In genomic region chr16:56988161-56988947, GRCh38 we compare ENCODE assay signal across 8 cellular contexts. TPM values are rescaled to one million over a fixed set of nuclear protein-coding genes. Genes with fewer than 3 reads are reported as not detected.
DNase-seq lines count a peak whose midpoint lies in the region; ATAC-seq and TF ChIP-seq lines count a peak whose summit lies in the region.

No MANE protein-coding gene starts in this region.

- H4K20me1 ChIP-seq in PC-9 (ENCODE audit: insufficient read depth): no peaks in the 10 kb centered on the region

- peaks cover 10 to 53% (median 21%) of the 10 kb centered on the region in 3 donors for H3K36me3 Mint-ChIP-seq in CD8-positive, alpha-beta memory T cell

- peaks cover 36% of the 10 kb centered on the region; the same call in 1 of the 2 replicates for H3F3A ChIP-seq in PC-9 (ENCODE audit: insufficient read depth, low read depth)

- no peak for TF ChIP-seq EP300 in esophagus muscularis mucosa (IDR thresholded peaks at IDR 0.05)

- no peak for TF ChIP-seq POLR2A in esophagus muscularis mucosa (IDR thresholded peaks at IDR 0.05; ENCODE audit: low read depth)

- no peaks in the 10 kb centered on the region for H3K27me3 ChIP-seq in CD8-positive, alpha-beta memory T cell (ENCODE audit: insufficient read depth, low read length, poor library complexity, severe bottlenecking)
- H3K27me3 ChIP-seq in PC-9 (ENCODE audit: insufficient read depth, low read depth) (no peaks in the 10 kb centered on the region), esophagus muscularis mucosa (no peaks in the 10 kb centered on the region)

- no peak for ATAC-seq in GM21528 (IDR thresholded peaks at IDR 0.05; ENCODE audit: low FRiP score, unreplicated experiment)
- no peak for ATAC-seq in HG02870 (IDR thresholded peaks at IDR 0.05; ENCODE audit: unreplicated experiment)

- intact Hi-C loops in PC-9 (cut with micrococcal nuclease; ENCODE audit: unreplicated experiment): loop anchor here (10.0 kb wide), 1 partner anchor 306 kb away; no protein-coding TSS in a partner anchor
- intact Hi-C loops in esophagus muscularis mucosa (cut with DNase I): no loop called here
- intact Hi-C loops in posterior vena cava (cut with DNase I): no loop called here

- DNase-seq in CD8-positive, alpha-beta memory T cell: peak in 1 of 5 donors; percentile 22
- DNase-seq in PC-9 (no peak), esophagus muscularis mucosa (ENCODE audit: extremely low spot score) (no peak), posterior vena cava (ENCODE audit: low spot score) (peak; percentile 76), T1000 (lab: John Stamatoyannopoulos, UW) (no peak)
- no peak for DNase-seq in stimulated activated CD4-positive, alpha-beta T cell treated with anti-CD3 and anti-CD28 coated beads, Interleukin-15, amount 100 ng/mL, for 24 hours

- CTCF ChIA-PET in CD8-positive, alpha-beta memory T cell (lab: Charles Lee): interaction anchor here (0.9 to 8.9 kb wide), 12 partner anchors 10 to 96 kb away, joined by 3 to 80 read pairs (median 6); no protein-coding TSS in a partner anchor
- CTCF ChIA-PET in PC-9 (lab: Charles Lee): no interaction called here

- POLR2A ChIA-PET in CD8-positive, alpha-beta memory T cell (lab: Charles Lee): interaction anchor here (1.3 to 4.6 kb wide), 7 partner anchors 8 to 57 kb away, joined by 3 to 34 read pairs (median 7); no protein-coding TSS in a partner anchor
- POLR2A ChIA-PET in PC-9 (lab: Charles Lee; ENCODE audit: unreplicated experiment): no interaction called here

- TF ChIP-seq CTCF in PC-9 (conservative IDR thresholded peaks at IDR 0.05) (no peak), esophagus muscularis mucosa (IDR thresholded peaks at IDR 0.05) (no peak)

- H3K27ac ChIP-seq in CD8-positive, alpha-beta memory T cell (ENCODE audit: low read depth, low read length): peak overlapping the region; percentile 81
- H3K27ac ChIP-seq in PC-9 (no peak overlapping the region), esophagus muscularis mucosa (replicated peaks in 1 of 4) (peak overlapping the region; percentile 69 to 90 (median 87))

- H3K9me3 Mint-ChIP-seq in CD8-positive, alpha-beta memory T cell: no peaks in the 10 kb centered on the region

- peaks cover 64 to 79% (median 70%) of the 10 kb centered on the region in 3 donors for H3K4me1 Mint-ChIP-seq in CD8-positive, alpha-beta memory T cell

- 60% methylated on average over 3 of the region's 6 CpGs for WGBS in esophagus muscularis mucosa

- H3K4me2 ChIP-seq in PC-9: peak overlapping the region; percentile 92; the same call in 1 of the 2 replicates

- peak overlapping the region; percentile 94 to 100 (median 98) for H3K27ac Mint-ChIP-seq in CD8-positive, alpha-beta memory T cell

- H3K4me3 Mint-ChIP-seq in CD8-positive, alpha-beta memory T cell: peak overlapping the region; percentile 98 to 100 (median 99)

- BruUV-seq in PC-9 (replicated peaks; lab: Mats Ljungman, UMichigan): no TSS peak

- H2AFZ ChIP-seq in PC-9: no peak overlapping the region

- H3K4me1 ChIP-seq in CD8-positive, alpha-beta memory T cell (ENCODE audit: insufficient read depth, low read length): peaks cover 62% of the 10 kb centered on the region
- H3K4me1 ChIP-seq in PC-9 (replicated peaks; ENCODE audit: insufficient read depth): peaks cover 39% of the 10 kb centered on the region
- peaks cover 48 to 70% (median 59%) of the 10 kb centered on the region in 4 donors for H3K4me1 ChIP-seq in esophagus muscularis mucosa

- no peaks in the 10 kb centered on the region for H3K27me3 Mint-ChIP-seq in CD8-positive, alpha-beta memory T cell

- H3K9me3 ChIP-seq in CD8-positive, alpha-beta memory T cell (ENCODE audit: low read length): no peaks in the 10 kb centered on the region
- no peaks in the 10 kb centered on the region for H3K9me3 ChIP-seq in PC-9 (ENCODE audit: insufficient read depth, low read depth)
- H3K9me3 ChIP-seq in esophagus muscularis mucosa: no peaks in the 10 kb centered on the region

- no peaks in the 10 kb centered on the region for H3K79me2 ChIP-seq in PC-9 (ENCODE audit: low read depth)

- H3K36me3 ChIP-seq in CD8-positive, alpha-beta memory T cell (ENCODE audit: insufficient read depth, low read length): peaks cover 13% of the 10 kb centered on the region
- H3K36me3 ChIP-seq in PC-9 (ENCODE audit: low read depth) (no peaks in the 10 kb centered on the region), esophagus muscularis mucosa (no peaks in the 10 kb centered on the region)

- H3K9me2 ChIP-seq in PC-9 (ENCODE audit: insufficient read depth): no peaks in the 10 kb centered on the region

- H3K4me3 ChIP-seq in CD8-positive, alpha-beta memory T cell (ENCODE audit: low read length): peak overlapping the region; percentile 88
- no peak overlapping the region for H3K4me3 ChIP-seq in PC-9
- peak overlapping the region; percentile 77 to 97 (median 86) for H3K4me3 ChIP-seq in esophagus muscularis mucosa

RNA-seq across cellular contexts. Expression of gene NLRC5, which starts 1.0 kb away (rescaled TPM):
- 100 to 1,000 TPM; 173 to 178 TPM for total RNA-seq in CD8-positive, alpha-beta memory T cell
- polyA plus RNA-seq in CD8-positive, alpha-beta memory T cell: 165 TPM
- total RNA-seq in PC-9 (2021) (21.9 and 29.7 TPM in 2 replicates), esophagus muscularis mucosa (10 to 100 TPM; 14.4 to 22.5 (median 16.6) TPM), posterior vena cava (10 to 100 TPM; 37.8 to 53.2 TPM)

RNA-seq across cellular contexts. Expression of gene CETP, which starts 26.6 kb away (rescaled TPM):
- total RNA-seq in CD8-positive, alpha-beta memory T cell: not detected
- not detected for polyA plus RNA-seq in CD8-positive, alpha-beta memory T cell
- total RNA-seq in PC-9 (2021) (not detected in 2 replicates), esophagus muscularis mucosa (1 to 10 TPM in 1 of 4 donors, under 1 TPM in 2, not detected in 1; 0.19 to 1.2 (median 0.52) TPM), posterior vena cava (under 1 TPM in 1 of 2 donors, not detected in 1; 0.60 TPM)

RNA-seq across cellular contexts. Expression of gene HERPUD1, which starts 56.4 kb away (rescaled TPM):
- 100 to 1,000 TPM; 162 to 176 TPM for total RNA-seq in CD8-positive, alpha-beta memory T cell
- polyA plus RNA-seq in CD8-positive, alpha-beta memory T cell: 107 TPM
- total RNA-seq in PC-9 (2021): 23.5 and 35.3 TPM in 2 replicates
- total RNA-seq in esophagus muscularis mucosa: 10 to 100 TPM; 64.0 to 99.7 (median 71.5) TPM
- total RNA-seq in posterior vena cava: 100 to 1,000 TPM in 1 of 2 donors, 10 to 100 TPM in 1; 99.7 to 106 TPM
